ENCODE assay signal across 26 cellular contexts in the genomic region with DNA sequence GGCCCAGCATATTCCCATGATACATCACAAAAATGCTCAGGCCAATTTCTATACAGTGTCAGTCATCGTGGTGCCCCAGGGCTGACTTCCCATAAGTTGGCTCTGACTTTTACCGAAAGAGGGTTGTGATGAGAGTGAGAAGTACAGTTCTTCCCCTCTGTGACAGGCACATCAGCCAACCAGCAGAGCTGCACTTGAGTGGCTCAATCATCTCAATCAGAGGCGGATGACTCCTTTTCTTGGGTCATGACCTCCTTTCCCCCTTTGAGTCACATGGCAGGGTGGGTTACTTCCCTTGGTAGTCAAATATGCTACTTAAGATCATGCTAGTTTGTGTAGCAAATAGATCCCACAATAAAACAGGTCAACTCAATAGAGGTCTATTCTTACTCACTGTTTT. TPM values are rescaled to one million over a fixed set of nuclear protein-coding genes. Genes with fewer than 3 reads are reported as not detected.
DNase-seq lines count a peak whose midpoint lies in the region; FAIRE-seq and TF ChIP-seq lines count a peak whose summit lies in the region.
"Had no signal": no experiment of that assay in that cellular context is flagged by ENCODE, and none has a peak within 500 bp of the region (broad histone marks: within the 10 kb centered on the region; RNA-seq: fewer than 3 reads in every experiment).

No MANE protein-coding gene starts in this region.

- no peaks in the 10 kb centered on the region for H3K36me3 ChIP-seq in BLaER1
- H3K36me3 ChIP-seq: SJSA1 had no signal

- FAIRE-seq in GM12891 (lab: Jason Lieb, UNC) = peak; percentile 70
- FAIRE-seq: GM19239 had no signal

- no peak for DNase-seq in GM12891 (ENCODE audit: insufficient read length, low spot score)
- DNase-seq in osteocyte (ENCODE audit: extremely low spot score, unreplicated experiment) = peak; percentile 53
- no peak for DNase-seq in retina
- no peak for DNase-seq in cardiac septum (ENCODE audit: low spot score)
- no peak for DNase-seq in ACHN
- DNase-seq: 8988T; CD4-positive, alpha-beta T cell; NCI-H1048; NCI-H1417 treated with DMSO at 0.1 percent for 48 hours; NCI-H1694 treated with DMSO at 0.1 percent for 48 hours; NCI-H2081 treated with DMSO at 0.1 percent for 48 hours; NCI-H2171; NCI-H226; NCI-H510A treated with DMSO at 0.1 percent for 48 hours; PC-9 had no signal

- no peaks in the 10 kb centered on the region for H3K27me3 ChIP-seq in BLaER1

- no peak for TF ChIP-seq CTCF in osteocyte (IDR thresholded peaks at IDR 0.05)

- intact Hi-C loops in cardiac septum (cut with DNase I) = no loop called here

- TF ChIP-seq POLR2A in GM12891 (IDR thresholded peaks at IDR 0.05; ENCODE audit: low read depth, low read length) = no peak

- H3K27ac ChIP-seq in BLaER1 (no peak overlapping the region), angular gyrus (ENCODE audit: low read depth, low read length) (peak overlapping the region; percentile 62)
- H3K27ac ChIP-seq: PC-9, SJSA1 had no signal

- H3K4me1 ChIP-seq in BLaER1 = peaks cover 43% of the 10 kb centered on the region
- H3K4me1 ChIP-seq: SJSA1 had no signal

- H3K4me2 ChIP-seq in BLaER1 = peak overlapping the region; percentile 82
- H3K4me2 ChIP-seq: KMS-11, PC-9 had no signal

- H3K9me3 ChIP-seq in BLaER1 = peaks cover 54% of the 10 kb centered on the region
- H3K9me3 ChIP-seq: SJSA1 had no signal

- no peaks in the 10 kb centered on the region for H3K9me3 Mint-ChIP-seq in osteocyte (ENCODE audit: unreplicated experiment)
- H3K9me3 Mint-ChIP-seq: CD4-positive, alpha-beta T cell had no signal

- no peak overlapping the region for H3K4me3 Mint-ChIP-seq in osteocyte (ENCODE audit: unreplicated experiment)
- H3K4me3 Mint-ChIP-seq: CD4-positive, alpha-beta T cell had no signal

- in situ Hi-C loops in ACHN (cut with HindIII; ENCODE audit: low pct_ligation_motif_present, low pct_unique_long_range_greater_than_20kb, low sequenced_read_pairs) = no loop called here

- H3K9ac ChIP-seq in BLaER1 = no peak overlapping the region
- H3K9ac ChIP-seq: KMS-11 had no signal

- no peaks in the 10 kb centered on the region for H4K20me1 ChIP-seq in BLaER1

- H3K27ac Mint-ChIP-seq in osteocyte (ENCODE audit: unreplicated experiment) = no peak overlapping the region
- H3K27ac Mint-ChIP-seq: CD4-positive, alpha-beta T cell; IgD-negative memory B cell had no signal

- H3K27me3 Mint-ChIP-seq in osteocyte (ENCODE audit: unreplicated experiment) = peaks cover 25% of the 10 kb centered on the region

- H3K36me3 Mint-ChIP-seq in osteocyte (ENCODE audit: unreplicated experiment) = no peaks in the 10 kb centered on the region

- H3K4me3 ChIP-seq in BLaER1 = peak overlapping the region; percentile 6; the same call in 1 of the 2 replicates
- H3K4me3 ChIP-seq: PC-9, SJSA1 had no signal

- no peaks in the 10 kb centered on the region for H3K4me1 Mint-ChIP-seq in osteocyte (ENCODE audit: unreplicated experiment)

TF ChIP-seq in GM12891, 5 proteins besides CTCF, POLR2A, EP300 and RAD21:
- TF ChIP-seq POLR2AphosphoS5 (IDR thresholded peaks at IDR 0.05; ENCODE audit: low read depth, low read length) = no peak
- TF ChIP-seq TAF1 (IDR thresholded peaks at IDR 0.05; ENCODE audit: low read depth, low read length) = no peak
- no peak for TF ChIP-seq SPI1 (IDR thresholded peaks at IDR 0.05; ENCODE audit: low read depth, low read length)
- no peak for TF ChIP-seq PAX5 (IDR thresholded peaks at IDR 0.05; ENCODE audit: insufficient read depth, low read length, severe bottlenecking)
- TF ChIP-seq POU2F2 (IDR thresholded peaks at IDR 0.05; ENCODE audit: low read depth, low read length) = no peak
TF ChIP-seq in GM12891: peak in this region for 0.

RNA-seq across cellular contexts. Expression of a gene that starts 6.9 kb away (rescaled TPM):
- 0.01 TPM for polyA plus RNA-seq in GM12891 (2012; ENCODE audit: low read depth, missing spikeins)
- total RNA-seq in osteocyte (not detected in 2 replicates), cardiac septum (not detected)
- total RNA-seq: CD4-positive, alpha-beta T cell; G401; H4; PC-9; Right ventricle myocardium inferior; RPMI7951; SJSA1 had no signal
- polyA plus RNA-seq: BJ, IgD-negative memory B cell had no signal
